9 cellular contexts compared by ENCODE assay signal in the genomic region with DNA sequence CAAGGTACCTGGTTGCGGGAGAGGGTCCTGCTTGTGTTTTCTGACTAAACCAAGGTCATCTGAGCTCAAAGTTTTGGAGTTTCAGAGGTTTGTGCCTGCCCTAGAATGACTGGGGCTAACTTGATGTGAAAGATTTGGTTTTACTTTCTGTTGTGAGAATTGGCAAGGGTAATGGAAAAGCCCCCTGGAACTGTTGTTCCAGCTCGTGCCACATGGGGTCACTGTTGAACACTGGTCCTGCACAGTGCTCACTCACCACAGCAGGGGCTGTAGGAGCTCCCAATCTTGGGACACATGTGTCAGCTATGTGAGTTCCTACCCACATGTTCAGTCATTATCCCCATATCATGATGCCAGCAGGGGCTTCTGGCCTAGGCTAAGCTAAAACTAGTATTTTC. TPM values are rescaled to one million over a fixed set of nuclear protein-coding genes. Genes with fewer than 3 reads are reported as not detected.
A peak's percentile ranks its signal among the peaks of the same experiment; 100 is the strongest.
DNase-seq lines count a peak whose midpoint lies in the region; ATAC-seq and TF ChIP-seq lines count a peak whose summit lies in the region.
"Had no signal": no experiment of that assay in that cellular context is flagged by ENCODE, and none has a peak within 500 bp of the region (broad histone marks: within the 10 kb centered on the region; RNA-seq: fewer than 3 reads in every experiment).

No MANE protein-coding gene starts in this region.

- H3K27me3 Mint-ChIP-seq in activated T-cell treated with anti-CD3 and anti-CD28 coated beads, Interleukin-2, amount 50 U/mL, for 24 hours: peaks cover 2% of the 10 kb centered on the region
- H3K27me3 Mint-ChIP-seq in type B pancreatic cell: peaks cover 6% of the 10 kb centered on the region

- TF ChIP-seq CTCF in GM12875 (IDR thresholded peaks at IDR 0.05; ENCODE audit: borderline replicate concordance, insufficient read depth, low read depth, low read length) (peak; percentile 69), type B pancreatic cell (conservative IDR thresholded peaks at IDR 0.05) (peak; percentile 72)

- peaks cover 13% of the 10 kb centered on the region for H3K9me3 Mint-ChIP-seq in activated T-cell treated with anti-CD3 and anti-CD28 coated beads, Interleukin-2, amount 50 U/mL, for 24 hours
- H3K9me3 Mint-ChIP-seq in type B pancreatic cell: no peaks in the 10 kb centered on the region

- H3K36me3 Mint-ChIP-seq in activated T-cell treated with anti-CD3 and anti-CD28 coated beads, Interleukin-2, amount 50 U/mL, for 24 hours (ENCODE audit: low read depth): no peaks in the 10 kb centered on the region
- no peaks in the 10 kb centered on the region for H3K36me3 Mint-ChIP-seq in type B pancreatic cell

- no peak for ATAC-seq in HG02610 (IDR thresholded peaks at IDR 0.05; ENCODE audit: unreplicated experiment)

- H3K4me3 Mint-ChIP-seq in activated T-cell treated with anti-CD3 and anti-CD28 coated beads, Interleukin-2, amount 50 U/mL, for 24 hours: no peak overlapping the region
- no peak overlapping the region for H3K4me3 Mint-ChIP-seq in type B pancreatic cell

- no peak overlapping the region for H3K4me3 ChIP-seq in GM12875 (ENCODE audit: low read depth, low read length)
- H3K4me3 ChIP-seq: HAP-1 had no signal

- H3K4me1 Mint-ChIP-seq in activated T-cell treated with anti-CD3 and anti-CD28 coated beads, Interleukin-2, amount 50 U/mL, for 24 hours (ENCODE audit: low read depth): peaks cover 10% of the 10 kb centered on the region
- H3K4me1 Mint-ChIP-seq in type B pancreatic cell (ENCODE audit: unreplicated experiment): no peaks in the 10 kb centered on the region

- H3K27ac Mint-ChIP-seq in activated T-cell treated with anti-CD3 and anti-CD28 coated beads, Interleukin-2, amount 50 U/mL, for 24 hours: peak overlapping the region; percentile 48
- no peak overlapping the region for H3K27ac Mint-ChIP-seq in type B pancreatic cell

- DNase-seq in A172 (ENCODE audit: low spot score) (peak; percentile 60), NCI-H524 (lab: John Stamatoyannopoulos, UW) (peak; percentile 40 to 69), islet precursor cell (peak; percentile 89), type B pancreatic cell (ENCODE audit: extremely low spot score, unreplicated experiment) (no peak), COR-L47 (lab: John Stamatoyannopoulos, UW) (no peak)
- peak; percentile 72 for DNase-seq in activated T-cell treated with anti-CD3 and anti-CD28 coated beads, Interleukin-2, amount 50 U/mL, for 24 hours

RNA-seq across cellular contexts. Expression of a gene that starts 6.5 kb away (rescaled TPM):
- not detected in 2 replicates for total RNA-seq in A172 (2014; rRNA removed; shearing (Covaris generic))
- not detected in 2 replicates for total RNA-seq in type B pancreatic cell (ENCODE audit: low replicate concordance)

Comparison
In these comparisons a context has a peak if more than half of its experiments do, and no peak if none do; other contexts are left out.
1. DNase-seq: peak in A172 (single experiment), NCI-H524 (2 of 2), activated T-cell treated with anti-CD3 and anti-CD28 coated beads, Interleukin-2, amount 50 U/mL, for 24 hours (single experiment) and islet precursor cell (single experiment); none in type B pancreatic cell (single experiment) and COR-L47 (single experiment).